In the genomic region with DNA sequence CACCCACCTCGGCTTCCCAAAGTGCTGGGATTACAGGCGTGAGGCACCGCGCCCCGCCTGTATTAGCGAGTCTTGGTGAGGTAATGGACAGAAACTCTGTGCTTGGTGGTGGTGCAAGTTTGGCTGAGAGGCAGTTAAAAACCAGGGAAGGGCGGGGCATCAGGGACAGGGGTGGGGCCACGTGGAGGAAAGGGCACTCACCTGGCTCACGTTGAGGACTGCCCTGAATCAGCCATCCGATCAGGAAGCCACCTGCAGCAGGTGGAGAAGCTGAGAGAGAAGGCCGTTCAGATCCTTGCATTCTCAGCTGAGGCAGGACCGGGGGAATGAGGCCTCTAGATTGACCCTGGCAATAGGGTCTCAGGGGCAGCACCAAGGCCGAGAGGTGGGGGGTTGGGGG, we compare ENCODE assay signal across 14 cellular contexts. TPM values are rescaled to one million over a fixed set of nuclear protein-coding genes. Genes with fewer than 3 reads are reported as not detected.
A peak's percentile ranks its signal among the peaks of the same experiment; 100 is the strongest.
DNase-seq lines count a peak whose midpoint lies in the region; ATAC-seq and TF ChIP-seq lines count a peak whose summit lies in the region.
"Had no signal": no experiment of that assay in that cellular context is flagged by ENCODE, and none has a peak within 500 bp of the region (broad histone marks: within the 10 kb centered on the region; RNA-seq: fewer than 3 reads in every experiment).

No MANE protein-coding gene starts in this region.

- peaks cover 10% of the 10 kb centered on the region for H3K9me3 Mint-ChIP-seq in GM23338
- H3K9me3 Mint-ChIP-seq in immature natural killer cell: peaks cover 0 to 1% (median 0%) of the 10 kb centered on the region in 6 donors

- no peak; the same call in 2 of the 3 replicates for ATAC-seq in GM23338
- ATAC-seq in HG03139 (IDR thresholded peaks at IDR 0.05; ENCODE audit: unreplicated experiment): no peak
- no peak for ATAC-seq in left cardiac atrium
- ATAC-seq: A549, GM12878 had no signal

- peaks cover 23% of the 10 kb centered on the region for H3K27me3 ChIP-seq in GM23338 (ENCODE audit: insufficient read depth)
- H3K27me3 ChIP-seq in H7 (ENCODE audit: control insufficient read depth, insufficient read depth, low read length): peaks cover 5% of the 10 kb centered on the region
- H3K27me3 ChIP-seq in colonic mucosa: no peaks in the 10 kb centered on the region
- H3K27me3 ChIP-seq: BE2C had no signal

- no peaks in the 10 kb centered on the region for H3K79me2 ChIP-seq in GM23338 (replicated peaks; ENCODE audit: insufficient read depth)

- H3F3A ChIP-seq in GM23338 (replicated peaks; ENCODE audit: low read depth): 0 out of 2 replicates have a peak, but pooled peaks cover under 1% of the 10 kb centered on the region

- H3K27ac Mint-ChIP-seq in GM23338 (no peak overlapping the region), immature natural killer cell (no peak overlapping the region)
- H3K27ac Mint-ChIP-seq: CD4-positive, alpha-beta memory T cell had no signal

- H3K27me3 Mint-ChIP-seq in GM23338 (ENCODE audit: insufficient read depth, low read depth, poor library complexity) (peaks cover 24% of the 10 kb centered on the region), immature natural killer cell (ENCODE audit: low read depth in 3 of 3) (peaks cover 1 to 17% (median 9%) of the 10 kb centered on the region in 3 donors)

- H3K27ac ChIP-seq in GM23338 (ENCODE audit: low read depth) (no peak overlapping the region), colonic mucosa (no peak overlapping the region)
- H3K27ac ChIP-seq: A549, C4-2B had no signal

- H3K36me3 Mint-ChIP-seq in GM23338 (ENCODE audit: low read depth) (peaks cover 7% of the 10 kb centered on the region; the same call in 1 of the 3 replicates), immature natural killer cell (no peaks in the 10 kb centered on the region)
- H3K36me3 Mint-ChIP-seq: CD4-positive, alpha-beta memory T cell had no signal

- H3K9ac ChIP-seq in colonic mucosa (ENCODE audit: low read depth in 2 of 2, low read length in 2 of 2): no peak overlapping the region

- no peak overlapping the region for H3K4me3 Mint-ChIP-seq in GM23338
- no peak overlapping the region for H3K4me3 Mint-ChIP-seq in immature natural killer cell
- H3K4me3 Mint-ChIP-seq: CD4-positive, alpha-beta memory T cell had no signal

- H3K4me2 ChIP-seq in GM23338: no peak overlapping the region
- H3K4me2 ChIP-seq: A549 had no signal

- peak; percentile 24 for DNase-seq in GM23338 (ENCODE audit: low spot score)
- DNase-seq in H7: peak; percentile 27
- DNase-seq in colonic mucosa: peak; percentile 46
- DNase-seq in posterior vena cava (ENCODE audit: low spot score): peak; percentile 44
- no peak for DNase-seq in immature natural killer cell
- DNase-seq in left cardiac atrium: no peak
- DNase-seq: BE2C; CD4-positive, alpha-beta memory T cell had no signal

- peaks cover 24% of the 10 kb centered on the region for H3K4me1 Mint-ChIP-seq in GM23338
- H3K4me1 Mint-ChIP-seq in immature natural killer cell: no peaks in the 10 kb centered on the region
- H3K4me1 Mint-ChIP-seq: CD4-positive, alpha-beta memory T cell had no signal

- peaks cover 9% of the 10 kb centered on the region for H3K4me1 ChIP-seq in GM23338 (ENCODE audit: insufficient read depth)
- no peaks in the 10 kb centered on the region for H3K4me1 ChIP-seq in colonic mucosa

- H3K9me2 ChIP-seq in GM23338 (ENCODE audit: insufficient read depth): no peaks in the 10 kb centered on the region

- intact Hi-C loops in colonic mucosa (cut with DNase I): no loop called here
- intact Hi-C loops in posterior vena cava (cut with DNase I): no loop called here
- intact Hi-C loops in left cardiac atrium (cut with DNase I): no loop called here

- TF ChIP-seq CTCF in GM23338 (conservative IDR thresholded peaks at IDR 0.05; ENCODE audit: low read depth in 2 of 2): no peak
- TF ChIP-seq CTCF in colonic mucosa (IDR thresholded peaks at IDR 0.05): no peak

- H3K36me3 ChIP-seq in GM23338 (ENCODE audit: insufficient read depth): no peaks in the 10 kb centered on the region
- no peaks in the 10 kb centered on the region for H3K36me3 ChIP-seq in H7 (replicated peaks; ENCODE audit: control insufficient read depth, insufficient read depth, low read length)
- H3K36me3 ChIP-seq in colonic mucosa: no peaks in the 10 kb centered on the region
- H3K36me3 ChIP-seq: BE2C had no signal

- no peaks in the 10 kb centered on the region for H3K9me3 ChIP-seq in colonic mucosa
- H3K9me3 ChIP-seq: A549, BE2C had no signal

- no peak overlapping the region for H3K4me3 ChIP-seq in GM23338
- H3K4me3 ChIP-seq in H7 (ENCODE audit: insufficient read depth, low read depth, low read length): no peak overlapping the region
- no peak overlapping the region for H3K4me3 ChIP-seq in colonic mucosa
- H3K4me3 ChIP-seq: A549, GM12878 had no signal

- no peaks in the 10 kb centered on the region for H4K20me1 ChIP-seq in GM23338 (replicated peaks; ENCODE audit: insufficient read depth)

- no peak overlapping the region for H2AFZ ChIP-seq in GM23338

TF ChIP-seq in GM23338, 12 proteins besides CTCF, POLR2A, EP300 and RAD21:
- TF ChIP-seq EZH2 (IDR thresholded peaks at IDR 0.05; ENCODE audit: low read depth, unreplicated experiment): no peak
- TF ChIP-seq CREB1 (CRISPR knock-in tag; IDR thresholded peaks at IDR 0.05; ENCODE audit: low read depth): no peak
- TF ChIP-seq, protein P1, sequence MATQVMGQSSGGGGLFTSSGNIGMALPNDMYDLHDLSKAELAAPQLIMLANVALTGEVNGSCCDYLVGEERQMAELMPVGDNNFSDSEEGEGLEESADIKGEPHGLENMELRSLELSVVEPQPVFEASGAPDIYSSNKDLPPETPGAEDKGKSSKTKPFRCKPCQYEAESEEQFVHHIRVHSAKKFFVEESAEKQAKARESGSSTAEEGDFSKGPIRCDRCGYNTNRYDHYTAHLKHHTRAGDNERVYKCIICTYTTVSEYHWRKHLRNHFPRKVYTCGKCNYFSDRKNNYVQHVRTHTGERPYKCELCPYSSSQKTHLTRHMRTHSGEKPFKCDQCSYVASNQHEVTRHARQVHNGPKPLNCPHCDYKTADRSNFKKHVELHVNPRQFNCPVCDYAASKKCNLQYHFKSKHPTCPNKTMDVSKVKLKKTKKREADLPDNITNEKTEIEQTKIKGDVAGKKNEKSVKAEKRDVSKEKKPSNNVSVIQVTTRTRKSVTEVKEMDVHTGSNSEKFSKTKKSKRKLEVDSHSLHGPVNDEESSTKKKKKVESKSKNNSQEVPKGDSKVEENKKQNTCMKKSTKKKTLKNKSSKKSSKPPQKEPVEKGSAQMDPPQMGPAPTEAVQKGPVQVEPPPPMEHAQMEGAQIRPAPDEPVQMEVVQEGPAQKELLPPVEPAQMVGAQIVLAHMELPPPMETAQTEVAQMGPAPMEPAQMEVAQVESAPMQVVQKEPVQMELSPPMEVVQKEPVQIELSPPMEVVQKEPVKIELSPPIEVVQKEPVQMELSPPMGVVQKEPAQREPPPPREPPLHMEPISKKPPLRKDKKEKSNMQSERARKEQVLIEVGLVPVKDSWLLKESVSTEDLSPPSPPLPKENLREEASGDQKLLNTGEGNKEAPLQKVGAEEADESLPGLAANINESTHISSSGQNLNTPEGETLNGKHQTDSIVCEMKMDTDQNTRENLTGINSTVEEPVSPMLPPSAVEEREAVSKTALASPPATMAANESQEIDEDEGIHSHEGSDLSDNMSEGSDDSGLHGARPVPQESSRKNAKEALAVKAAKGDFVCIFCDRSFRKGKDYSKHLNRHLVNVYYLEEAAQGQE (IDR thresholded peaks at IDR 0.05; ENCODE audit: unreplicated experiment): no peak
- TF ChIP-seq, protein P2, sequence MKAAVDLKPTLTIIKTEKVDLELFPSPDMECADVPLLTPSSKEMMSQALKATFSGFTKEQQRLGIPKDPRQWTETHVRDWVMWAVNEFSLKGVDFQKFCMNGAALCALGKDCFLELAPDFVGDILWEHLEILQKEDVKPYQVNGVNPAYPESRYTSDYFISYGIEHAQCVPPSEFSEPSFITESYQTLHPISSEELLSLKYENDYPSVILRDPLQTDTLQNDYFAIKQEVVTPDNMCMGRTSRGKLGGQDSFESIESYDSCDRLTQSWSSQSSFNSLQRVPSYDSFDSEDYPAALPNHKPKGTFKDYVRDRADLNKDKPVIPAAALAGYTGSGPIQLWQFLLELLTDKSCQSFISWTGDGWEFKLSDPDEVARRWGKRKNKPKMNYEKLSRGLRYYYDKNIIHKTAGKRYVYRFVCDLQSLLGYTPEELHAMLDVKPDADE (IDR thresholded peaks at IDR 0.05): no peak

RNA-seq across cellular contexts. Expression of a gene that starts 12.1 kb away (rescaled TPM):
- 0.14 TPM in 1 of 2 replicates, not detected in the other for total RNA-seq in GM23338 (2014; rRNA removed; shearing (Covaris generic))
- polyA plus RNA-seq in GM23338 (2016; fragmentation: Nextera tagmentation; extraction: Ambion mirVana) (0.30 and 0.44 TPM in 2 replicates), immature natural killer cell (not detected)
- not detected in 2 replicates for total RNA-seq in H7 (2014; rRNA removed; shearing (Covaris generic))
- total RNA-seq in colonic mucosa (1 to 10 TPM; 1.2 to 1.8 TPM), posterior vena cava (not detected), left cardiac atrium (not detected)
- total RNA-seq: CD4-positive, alpha-beta memory T cell; G401; GM12878 had no signal
- polyA plus RNA-seq: A549; AG04450; CD4-positive, alpha-beta memory T cell; GM12878 had no signal

RNA-seq across cellular contexts. Expression of a gene that starts 51.5 kb away (rescaled TPM):
- not detected in 2 replicates for total RNA-seq in GM23338 (2014; rRNA removed; shearing (Covaris generic))
- polyA plus RNA-seq in GM23338 (2016; fragmentation: Nextera tagmentation; extraction: Ambion mirVana) (not detected in 2 replicates), immature natural killer cell (not detected)
- not detected in 2 replicates for total RNA-seq in H7 (2014; rRNA removed; shearing (Covaris generic))
- total RNA-seq in colonic mucosa (not detected), posterior vena cava (not detected), left cardiac atrium (not detected)
- total RNA-seq: CD4-positive, alpha-beta memory T cell; G401; GM12878 had no signal
- polyA plus RNA-seq: A549; AG04450; CD4-positive, alpha-beta memory T cell; GM12878 had no signal

RNA-seq across cellular contexts. Expression of a gene that starts 52.6 kb away (rescaled TPM):
- 375 and 425 TPM in 2 replicates for total RNA-seq in GM23338 (2014; rRNA removed; shearing (Covaris generic))
- 240 and 241 TPM in 2 replicates for polyA plus RNA-seq in GM23338 (2016; fragmentation: Nextera tagmentation; extraction: Ambion mirVana)
- 271 and 340 TPM in 2 replicates for total RNA-seq in H7 (2014; rRNA removed; shearing (Covaris generic))
- 100 to 1,000 TPM in 1 of 2 donors, 10 to 100 TPM in 1; 70.4 to 116 TPM for total RNA-seq in colonic mucosa
- 100 to 1,000 TPM in 1 of 2 donors, 10 to 100 TPM in 1; 89.4 to 114 TPM for total RNA-seq in posterior vena cava
- polyA plus RNA-seq in immature natural killer cell: 100 to 1,000 TPM; 134 to 162 (median 156) TPM
- total RNA-seq in left cardiac atrium: 10 to 100 TPM; 45.2 to 91.2 TPM

Comparison
In these comparisons a context has a peak if more than half of its experiments do, and no peak if none do; other contexts are left out.
1. DNase-seq: peak in GM23338 (single experiment), H7 (single experiment), colonic mucosa (single experiment) and posterior vena cava (single experiment); none in immature natural killer cell (0 of 3) and left cardiac atrium (single experiment).